8 cellular contexts compared by ENCODE assay signal in genomic region chrX:64205735-64206491, GRCh38. TPM values are rescaled to one million over a fixed set of nuclear protein-coding genes. Genes with fewer than 3 reads are reported as not detected.
A peak's percentile ranks its signal among the peaks of the same experiment; 100 is the strongest.
DNase-seq lines count a peak whose midpoint lies in the region; ATAC-seq, FAIRE-seq and TF ChIP-seq lines count a peak whose summit lies in the region.

No MANE protein-coding gene starts in this region.

- H3K36me3 ChIP-seq in left ventricle myocardium inferior (no peaks in the 10 kb centered on the region), psoas muscle (ENCODE audit: insufficient read depth in 1 of 2, low read depth in 1 of 2) (no peaks in the 10 kb centered on the region)

- H3K27ac Mint-ChIP-seq in T-cell, result peak overlapping the region; percentile 94

- no peaks in the 10 kb centered on the region for H3K27me3 ChIP-seq in left ventricle myocardium inferior (ENCODE audit: low read depth)
- no peaks in the 10 kb centered on the region for H3K27me3 ChIP-seq in psoas muscle (ENCODE audit: insufficient read depth in 3 of 3, low read length in 2 of 3)

- no peaks in the 10 kb centered on the region for H3K9me3 Mint-ChIP-seq in T-cell

- DNase-seq in GM12892 (ENCODE audit: insufficient read length) (peak; percentile 81), NCI-H1436 (lab: John Stamatoyannopoulos, UW) (peak; percentile 94), T-cell (peak; percentile 75 to 89 (median 82)), amygdala (lab: John Stamatoyannopoulos, UW) (peak; percentile 9 to 95 (median 84)), left ventricle myocardium inferior (peak; percentile 93), psoas muscle (peak; percentile 92 to 95), urothelium cell line (ENCODE audit: low spot score) (peak; percentile 90)

- WGBS in psoas muscle, 3 donors, result 0 to 34% (median 0%) methylated on average over 25 to 45 of the region's 45 CpGs

- peak overlapping the region; percentile 87 to 92 (median 88) for H3K4me3 Mint-ChIP-seq in T-cell

- peak; percentile 89 for ATAC-seq in HG02798 (IDR thresholded peaks at IDR 0.05; ENCODE audit: poor library complexity, unreplicated experiment)
- ATAC-seq in T-cell (replicated peaks in 1 of 4), result peak; percentile 86 to 90 (median 88)
- peak; percentile 88 to 93 (median 89) for ATAC-seq in psoas muscle

- H3K4me3 ChIP-seq in left ventricle myocardium inferior (peak overlapping the region; percentile 82), psoas muscle (peak overlapping the region; percentile 77)

- POLR2A ChIA-PET in T-cell (lab: Charles Lee), result interaction anchor here in 1 of 2 donors (0.6 kb wide), 1 partner anchor 874 kb away, joined by 3 read pairs; no protein-coding TSS in a partner anchor

- H3K9me3 ChIP-seq in left ventricle myocardium inferior (replicated peaks), result no peaks in the 10 kb centered on the region
- no peaks in the 10 kb centered on the region for H3K9me3 ChIP-seq in psoas muscle

- FAIRE-seq in GM12892 (lab: Jason Lieb, UNC) (peak; percentile 70), urothelium cell line (lab: Jason Lieb, UNC) (no peak)

- no peaks in the 10 kb centered on the region for H3K36me3 Mint-ChIP-seq in T-cell

- no peaks in the 10 kb centered on the region for H3K27me3 Mint-ChIP-seq in T-cell

- peaks cover 45% of the 10 kb centered on the region for H3K4me1 ChIP-seq in left ventricle myocardium inferior
- H3K4me1 ChIP-seq in psoas muscle, result peaks cover 14% of the 10 kb centered on the region

- intact Hi-C loops in left ventricle myocardium inferior (cut with micrococcal nuclease), result no loop called here
- intact Hi-C loops in psoas muscle (cut with DNase I), result no loop called here

- TF ChIP-seq CTCF in left ventricle myocardium inferior (IDR thresholded peaks at IDR 0.05; ENCODE audit: borderline replicate concordance) (peak; percentile 41), psoas muscle (IDR thresholded peaks at IDR 0.05) (peak; percentile 20)

- H3K27ac ChIP-seq in left ventricle myocardium inferior (replicated peaks) (peak overlapping the region; percentile 95), psoas muscle (peak overlapping the region; percentile 88)

- peaks cover 11 to 25% (median 18%) of the 10 kb centered on the region in 3 donors for H3K4me1 Mint-ChIP-seq in T-cell

- CTCF ChIA-PET in T-cell (lab: Charles Lee), result no interaction called here

- peak; percentile 77; the same call in 1 of the 2 replicates for TF ChIP-seq POLR2A in GM12892 (IDR thresholded peaks at IDR 0.05; ENCODE audit: low read depth, low read length)

RNA-seq across cellular contexts. Expression of gene AMER1, which starts 0.4 kb away (rescaled TPM):
- polyA plus RNA-seq in GM12892 (2012; ENCODE audit: missing spikeins), result 2.0 TPM
- total RNA-seq in T-cell (1 to 10 TPM; 3.6 to 5.7 (median 4.9) TPM), left ventricle myocardium inferior (5.6 TPM), psoas muscle (1 to 10 TPM; 3.0 to 7.6 (median 4.5) TPM)
- polyA plus RNA-seq in psoas muscle, result 1 to 10 TPM in 2 of 3 donors, under 1 TPM in 1; 0.74 to 3.3 (median 1.7) TPM

RNA-seq across cellular contexts. Expression of gene ASB12, which starts 24.5 kb away (rescaled TPM):
- polyA plus RNA-seq in GM12892 (2012; ENCODE audit: missing spikeins), result not detected
- total RNA-seq in T-cell (under 1 TPM in 2 of 5 donors, not detected in 3; 0.20 to 0.56 TPM), left ventricle myocardium inferior (4.3 TPM), psoas muscle (10 to 100 TPM; 18.8 to 36.3 (median 24.7) TPM)
- polyA plus RNA-seq in psoas muscle, result 10 to 100 TPM in 2 of 3 donors, 1 to 10 TPM in 1; 5.7 to 49.4 (median 38.2) TPM

Comparison
In these comparisons a context has a peak if more than half of its experiments do, and no peak if none do; other contexts are left out.
1. Peak in every context shown above with its lines: DNase-seq, ATAC-seq, H3K4me3 ChIP-seq and H3K27ac ChIP-seq.